In genomic region chr6:45965787-45966186, GRCh38 we compare ENCODE assay signal across 1 cellular context.
TF ChIP-seq lines count a peak whose summit lies in the region.

No MANE protein-coding gene starts in this region.

TF ChIP-seq in IMR-90, 13 proteins besides CTCF, POLR2A, EP300 and RAD21 (continued from another document):
- TF ChIP-seq ELK1 (IDR thresholded peaks at IDR 0.05; ENCODE audit: borderline replicate concordance, low read depth, low read length) (no peak), RFX5 (IDR thresholded peaks at IDR 0.05; ENCODE audit: low read depth, low read length) (no peak), MAFK (IDR thresholded peaks at IDR 0.05; ENCODE audit: low read depth, low read length) (no peak), MXI1 (IDR thresholded peaks at IDR 0.05; ENCODE audit: borderline replicate concordance, low read depth, low read length) (no peak), CEBPB (IDR thresholded peaks at IDR 0.05; ENCODE audit: low read depth, low read length) (no peak)
TF ChIP-seq in IMR-90: peak in this region for 0.
